In the genomic region with DNA sequence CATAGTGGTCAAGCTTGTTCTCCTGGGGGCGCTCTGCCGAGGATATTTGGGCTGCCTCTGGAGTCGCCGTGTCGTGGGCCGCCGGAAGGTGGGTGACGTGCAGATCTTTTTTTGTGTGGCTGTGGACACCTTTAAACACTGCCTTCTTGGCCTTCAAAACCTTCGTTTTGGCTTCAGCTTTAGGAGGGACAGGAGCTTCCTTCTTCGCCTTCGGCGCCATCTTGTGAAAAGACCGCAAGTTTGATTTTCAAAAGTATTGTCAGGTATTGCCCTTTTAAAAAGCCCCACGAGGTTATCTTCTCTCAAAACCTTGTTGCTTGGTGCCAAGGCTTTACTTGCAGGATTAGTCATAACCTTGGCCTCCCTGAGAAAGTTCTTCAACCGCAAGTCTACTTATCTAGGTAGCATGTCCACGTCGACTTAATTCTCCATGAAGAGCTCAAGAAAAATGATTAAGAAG, we compare ENCODE assay signal across 1 cellular context.
TF ChIP-seq lines count a peak whose summit lies in the region.

No MANE protein-coding gene starts in this region.

TF ChIP-seq in K562, 482 proteins besides CTCF, POLR2A, EP300 and RAD21 (continued from another document and continues in another):
- TF ChIP-seq, protein P1, sequence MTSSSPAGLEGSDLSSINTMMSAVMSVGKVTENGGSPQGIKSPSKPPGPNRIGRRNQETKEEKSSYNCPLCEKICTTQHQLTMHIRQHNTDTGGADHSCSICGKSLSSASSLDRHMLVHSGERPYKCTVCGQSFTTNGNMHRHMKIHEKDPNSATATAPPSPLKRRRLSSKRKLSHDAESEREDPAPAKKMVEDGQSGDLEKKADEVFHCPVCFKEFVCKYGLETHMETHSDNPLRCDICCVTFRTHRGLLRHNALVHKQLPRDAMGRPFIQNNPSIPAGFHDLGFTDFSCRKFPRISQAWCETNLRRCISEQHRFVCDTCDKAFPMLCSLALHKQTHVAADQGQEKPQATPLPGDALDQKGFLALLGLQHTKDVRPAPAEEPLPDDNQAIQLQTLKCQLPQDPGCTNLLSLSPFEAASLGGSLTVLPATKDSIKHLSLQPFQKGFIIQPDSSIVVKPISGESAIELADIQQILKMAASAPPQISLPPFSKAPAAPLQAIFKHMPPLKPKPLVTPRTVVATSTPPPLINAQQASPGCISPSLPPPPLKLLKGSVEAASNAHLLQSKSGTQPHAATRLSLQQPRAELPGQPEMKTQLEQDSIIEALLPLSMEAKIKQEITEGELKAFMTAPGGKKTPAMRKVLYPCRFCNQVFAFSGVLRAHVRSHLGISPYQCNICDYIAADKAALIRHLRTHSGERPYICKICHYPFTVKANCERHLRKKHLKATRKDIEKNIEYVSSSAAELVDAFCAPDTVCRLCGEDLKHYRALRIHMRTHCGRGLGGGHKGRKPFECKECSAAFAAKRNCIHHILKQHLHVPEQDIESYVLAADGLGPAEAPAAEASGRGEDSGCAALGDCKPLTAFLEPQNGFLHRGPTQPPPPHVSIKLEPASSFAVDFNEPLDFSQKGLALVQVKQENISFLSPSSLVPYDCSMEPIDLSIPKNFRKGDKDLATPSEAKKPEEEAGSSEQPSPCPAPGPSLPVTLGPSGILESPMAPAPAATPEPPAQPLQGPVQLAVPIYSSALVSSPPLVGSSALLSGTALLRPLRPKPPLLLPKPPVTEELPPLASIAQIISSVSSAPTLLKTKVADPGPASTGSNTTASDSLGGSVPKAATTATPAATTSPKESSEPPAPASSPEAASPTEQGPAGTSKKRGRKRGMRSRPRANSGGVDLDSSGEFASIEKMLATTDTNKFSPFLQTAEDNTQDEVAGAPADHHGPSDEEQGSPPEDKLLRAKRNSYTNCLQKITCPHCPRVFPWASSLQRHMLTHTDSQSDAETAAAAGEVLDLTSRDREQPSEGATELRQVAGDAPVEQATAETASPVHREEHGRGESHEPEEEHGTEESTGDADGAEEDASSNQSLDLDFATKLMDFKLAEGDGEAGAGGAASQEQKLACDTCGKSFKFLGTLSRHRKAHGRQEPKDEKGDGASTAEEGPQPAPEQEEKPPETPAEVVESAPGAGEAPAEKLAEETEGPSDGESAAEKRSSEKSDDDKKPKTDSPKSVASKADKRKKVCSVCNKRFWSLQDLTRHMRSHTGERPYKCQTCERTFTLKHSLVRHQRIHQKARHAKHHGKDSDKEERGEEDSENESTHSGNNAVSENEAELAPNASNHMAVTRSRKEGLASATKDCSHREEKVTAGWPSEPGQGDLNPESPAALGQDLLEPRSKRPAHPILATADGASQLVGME (CRISPR knock-in tag; IDR thresholded peaks at IDR 0.05) = no peak
- no peak for TF ChIP-seq EWSR1 (IDR thresholded peaks at IDR 0.05; ENCODE audit: borderline replicate concordance, low read depth, partially characterized antibody)
- TF ChIP-seq CCNT2 (IDR thresholded peaks at IDR 0.05; ENCODE audit: borderline replicate concordance, extremely low read depth, insufficient read length, low read depth, low read length) = no peak
- no peak for TF ChIP-seq ZNF408 (CRISPR knock-in tag; IDR thresholded peaks at IDR 0.05; ENCODE audit: low read depth)
- TF ChIP-seq SRSF3 (IDR thresholded peaks at IDR 0.05; ENCODE audit: insufficient read depth, low read length) = no peak
- no peak for TF ChIP-seq NR2C2 (CRISPR knock-in tag; IDR thresholded peaks at IDR 0.05)
- peak; percentile 71 for TF ChIP-seq NR2C2 (tag; IDR thresholded peaks at IDR 0.05)
- no peak for TF ChIP-seq NRF1 (conservative IDR thresholded peaks at IDR 0.05 in 1 of 2, IDR thresholded peaks at IDR 0.05 in 1 of 2)
- TF ChIP-seq, protein P2, sequence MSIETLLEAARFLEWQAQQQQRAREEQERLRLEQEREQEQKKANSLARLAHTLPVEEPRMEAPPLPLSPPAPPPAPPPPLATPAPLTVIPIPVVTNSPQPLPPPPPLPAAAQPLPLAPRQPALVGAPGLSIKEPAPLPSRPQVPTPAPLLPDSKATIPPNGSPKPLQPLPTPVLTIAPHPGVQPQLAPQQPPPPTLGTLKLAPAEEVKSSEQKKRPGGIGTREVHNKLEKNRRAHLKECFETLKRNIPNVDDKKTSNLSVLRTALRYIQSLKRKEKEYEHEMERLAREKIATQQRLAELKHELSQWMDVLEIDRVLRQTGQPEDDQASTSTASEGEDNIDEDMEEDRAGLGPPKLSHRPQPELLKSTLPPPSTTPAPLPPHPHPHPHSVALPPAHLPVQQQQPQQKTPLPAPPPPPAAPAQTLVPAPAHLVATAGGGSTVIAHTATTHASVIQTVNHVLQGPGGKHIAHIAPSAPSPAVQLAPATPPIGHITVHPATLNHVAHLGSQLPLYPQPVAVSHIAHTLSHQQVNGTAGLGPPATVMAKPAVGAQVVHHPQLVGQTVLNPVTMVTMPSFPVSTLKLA (conservative IDR thresholded peaks at IDR 0.05) = peak in 1 of 2 experiments; percentile 41; a peak in 1 of 4 replicates
- no peak for TF ChIP-seq ZNF134 (CRISPR knock-in tag; conservative IDR thresholded peaks at IDR 0.05)
- no peak for TF ChIP-seq HDGF (IDR thresholded peaks at IDR 0.05)
- TF ChIP-seq, protein P3, sequence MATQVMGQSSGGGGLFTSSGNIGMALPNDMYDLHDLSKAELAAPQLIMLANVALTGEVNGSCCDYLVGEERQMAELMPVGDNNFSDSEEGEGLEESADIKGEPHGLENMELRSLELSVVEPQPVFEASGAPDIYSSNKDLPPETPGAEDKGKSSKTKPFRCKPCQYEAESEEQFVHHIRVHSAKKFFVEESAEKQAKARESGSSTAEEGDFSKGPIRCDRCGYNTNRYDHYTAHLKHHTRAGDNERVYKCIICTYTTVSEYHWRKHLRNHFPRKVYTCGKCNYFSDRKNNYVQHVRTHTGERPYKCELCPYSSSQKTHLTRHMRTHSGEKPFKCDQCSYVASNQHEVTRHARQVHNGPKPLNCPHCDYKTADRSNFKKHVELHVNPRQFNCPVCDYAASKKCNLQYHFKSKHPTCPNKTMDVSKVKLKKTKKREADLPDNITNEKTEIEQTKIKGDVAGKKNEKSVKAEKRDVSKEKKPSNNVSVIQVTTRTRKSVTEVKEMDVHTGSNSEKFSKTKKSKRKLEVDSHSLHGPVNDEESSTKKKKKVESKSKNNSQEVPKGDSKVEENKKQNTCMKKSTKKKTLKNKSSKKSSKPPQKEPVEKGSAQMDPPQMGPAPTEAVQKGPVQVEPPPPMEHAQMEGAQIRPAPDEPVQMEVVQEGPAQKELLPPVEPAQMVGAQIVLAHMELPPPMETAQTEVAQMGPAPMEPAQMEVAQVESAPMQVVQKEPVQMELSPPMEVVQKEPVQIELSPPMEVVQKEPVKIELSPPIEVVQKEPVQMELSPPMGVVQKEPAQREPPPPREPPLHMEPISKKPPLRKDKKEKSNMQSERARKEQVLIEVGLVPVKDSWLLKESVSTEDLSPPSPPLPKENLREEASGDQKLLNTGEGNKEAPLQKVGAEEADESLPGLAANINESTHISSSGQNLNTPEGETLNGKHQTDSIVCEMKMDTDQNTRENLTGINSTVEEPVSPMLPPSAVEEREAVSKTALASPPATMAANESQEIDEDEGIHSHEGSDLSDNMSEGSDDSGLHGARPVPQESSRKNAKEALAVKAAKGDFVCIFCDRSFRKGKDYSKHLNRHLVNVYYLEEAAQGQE (CRISPR knock-in tag; IDR thresholded peaks at IDR 0.05; ENCODE audit: low read depth) = no peak
- peak; percentile 78; the same call in 1 of the 2 replicates for TF ChIP-seq ESRRA (IDR thresholded peaks at IDR 0.05; ENCODE audit: borderline replicate concordance, low read depth)
- TF ChIP-seq, protein P4, sequence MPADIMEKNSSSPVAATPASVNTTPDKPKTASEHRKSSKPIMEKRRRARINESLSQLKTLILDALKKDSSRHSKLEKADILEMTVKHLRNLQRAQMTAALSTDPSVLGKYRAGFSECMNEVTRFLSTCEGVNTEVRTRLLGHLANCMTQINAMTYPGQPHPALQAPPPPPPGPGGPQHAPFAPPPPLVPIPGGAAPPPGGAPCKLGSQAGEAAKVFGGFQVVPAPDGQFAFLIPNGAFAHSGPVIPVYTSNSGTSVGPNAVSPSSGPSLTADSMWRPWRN (IDR thresholded peaks at IDR 0.05; ENCODE audit: low read depth) = peak; percentile 69; the same call in 1 of the 2 replicates
- no peak for TF ChIP-seq ELF4 (CRISPR knock-in tag; IDR thresholded peaks at IDR 0.05)
- no peak for TF ChIP-seq NONO (IDR thresholded peaks at IDR 0.05; ENCODE audit: low read depth in 2 of 2, low read length in 1 of 2)
- TF ChIP-seq NFIC (IDR thresholded peaks at IDR 0.05) = peak; percentile 17; the same call in 1 of the 2 replicates
- TF ChIP-seq KLF16 (IDR thresholded peaks at IDR 0.05) = peak; percentile 76
- TF ChIP-seq, protein P5, sequence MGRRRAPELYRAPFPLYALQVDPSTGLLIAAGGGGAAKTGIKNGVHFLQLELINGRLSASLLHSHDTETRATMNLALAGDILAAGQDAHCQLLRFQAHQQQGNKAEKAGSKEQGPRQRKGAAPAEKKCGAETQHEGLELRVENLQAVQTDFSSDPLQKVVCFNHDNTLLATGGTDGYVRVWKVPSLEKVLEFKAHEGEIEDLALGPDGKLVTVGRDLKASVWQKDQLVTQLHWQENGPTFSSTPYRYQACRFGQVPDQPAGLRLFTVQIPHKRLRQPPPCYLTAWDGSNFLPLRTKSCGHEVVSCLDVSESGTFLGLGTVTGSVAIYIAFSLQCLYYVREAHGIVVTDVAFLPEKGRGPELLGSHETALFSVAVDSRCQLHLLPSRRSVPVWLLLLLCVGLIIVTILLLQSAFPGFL (CRISPR knock-in tag; IDR thresholded peaks at IDR 0.05) = no peak
- TF ChIP-seq, protein P6, sequence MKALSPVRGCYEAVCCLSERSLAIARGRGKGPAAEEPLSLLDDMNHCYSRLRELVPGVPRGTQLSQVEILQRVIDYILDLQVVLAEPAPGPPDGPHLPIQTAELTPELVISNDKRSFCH (CRISPR knock-in tag; IDR thresholded peaks at IDR 0.05) = no peak
- TF ChIP-seq, protein P6 (tag; IDR thresholded peaks at IDR 0.05) = peak; percentile 48; the same call in 1 of the 2 replicates
- TF ChIP-seq, protein P7, sequence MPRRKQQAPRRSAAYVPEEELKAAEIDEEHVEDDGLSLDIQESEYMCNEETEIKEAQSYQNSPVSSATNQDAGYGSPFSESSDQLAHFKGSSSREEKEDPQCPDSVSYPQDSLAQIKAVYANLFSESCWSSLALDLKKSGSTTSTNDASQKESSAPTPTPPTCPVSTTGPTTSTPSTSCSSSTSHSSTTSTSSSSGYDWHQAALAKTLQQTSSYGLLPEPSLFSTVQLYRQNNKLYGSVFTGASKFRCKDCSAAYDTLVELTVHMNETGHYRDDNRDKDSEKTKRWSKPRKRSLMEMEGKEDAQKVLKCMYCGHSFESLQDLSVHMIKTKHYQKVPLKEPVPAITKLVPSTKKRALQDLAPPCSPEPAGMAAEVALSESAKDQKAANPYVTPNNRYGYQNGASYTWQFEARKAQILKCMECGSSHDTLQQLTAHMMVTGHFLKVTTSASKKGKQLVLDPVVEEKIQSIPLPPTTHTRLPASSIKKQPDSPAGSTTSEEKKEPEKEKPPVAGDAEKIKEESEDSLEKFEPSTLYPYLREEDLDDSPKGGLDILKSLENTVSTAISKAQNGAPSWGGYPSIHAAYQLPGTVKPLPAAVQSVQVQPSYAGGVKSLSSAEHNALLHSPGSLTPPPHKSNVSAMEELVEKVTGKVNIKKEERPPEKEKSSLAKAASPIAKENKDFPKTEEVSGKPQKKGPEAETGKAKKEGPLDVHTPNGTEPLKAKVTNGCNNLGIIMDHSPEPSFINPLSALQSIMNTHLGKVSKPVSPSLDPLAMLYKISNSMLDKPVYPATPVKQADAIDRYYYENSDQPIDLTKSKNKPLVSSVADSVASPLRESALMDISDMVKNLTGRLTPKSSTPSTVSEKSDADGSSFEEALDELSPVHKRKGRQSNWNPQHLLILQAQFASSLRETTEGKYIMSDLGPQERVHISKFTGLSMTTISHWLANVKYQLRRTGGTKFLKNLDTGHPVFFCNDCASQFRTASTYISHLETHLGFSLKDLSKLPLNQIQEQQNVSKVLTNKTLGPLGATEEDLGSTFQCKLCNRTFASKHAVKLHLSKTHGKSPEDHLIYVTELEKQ (CRISPR knock-in tag; IDR thresholded peaks at IDR 0.05) = no peak
- no peak for TF ChIP-seq ZNF124 (CRISPR knock-in tag; IDR thresholded peaks at IDR 0.05)
- no peak for TF ChIP-seq SRSF7 (optimal IDR thresholded peaks at IDR 0.05; ENCODE audit: low read depth, low read length)
- no peak for TF ChIP-seq NFATC3 (IDR thresholded peaks at IDR 0.05)
- peak; percentile 48; the same call in 1 of the 2 replicates for TF ChIP-seq PML (IDR thresholded peaks at IDR 0.05; ENCODE audit: low read length)
- TF ChIP-seq CBFA2T3 (IDR thresholded peaks at IDR 0.05) = peak; percentile 87
- TF ChIP-seq GTF2E2 (tag; IDR thresholded peaks at IDR 0.05) = no peak
- TF ChIP-seq ERF (CRISPR knock-in tag; IDR thresholded peaks at IDR 0.05) = no peak
- TF ChIP-seq ASH1L (IDR thresholded peaks at IDR 0.05; ENCODE audit: borderline replicate concordance, low read depth, partially characterized antibody) = no peak
- peak; percentile 77; the same call in 1 of the 2 replicates for TF ChIP-seq ZNF584 (CRISPR knock-in tag; IDR thresholded peaks at IDR 0.05; ENCODE audit: low read depth)
- no peak for TF ChIP-seq SIRT6 (IDR thresholded peaks at IDR 0.05; ENCODE audit: low read depth, low read length)
- TF ChIP-seq SMARCE1 (IDR thresholded peaks at IDR 0.05) = peak; percentile 75
- TF ChIP-seq, protein P8, sequence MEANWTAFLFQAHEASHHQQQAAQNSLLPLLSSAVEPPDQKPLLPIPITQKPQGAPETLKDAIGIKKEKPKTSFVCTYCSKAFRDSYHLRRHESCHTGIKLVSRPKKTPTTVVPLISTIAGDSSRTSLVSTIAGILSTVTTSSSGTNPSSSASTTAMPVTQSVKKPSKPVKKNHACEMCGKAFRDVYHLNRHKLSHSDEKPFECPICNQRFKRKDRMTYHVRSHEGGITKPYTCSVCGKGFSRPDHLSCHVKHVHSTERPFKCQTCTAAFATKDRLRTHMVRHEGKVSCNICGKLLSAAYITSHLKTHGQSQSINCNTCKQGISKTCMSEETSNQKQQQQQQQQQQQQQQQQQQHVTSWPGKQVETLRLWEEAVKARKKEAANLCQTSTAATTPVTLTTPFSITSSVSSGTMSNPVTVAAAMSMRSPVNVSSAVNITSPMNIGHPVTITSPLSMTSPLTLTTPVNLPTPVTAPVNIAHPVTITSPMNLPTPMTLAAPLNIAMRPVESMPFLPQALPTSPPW (CRISPR knock-in tag; IDR thresholded peaks at IDR 0.05) = peak; percentile 47; the same call in 1 of the 2 replicates
- TF ChIP-seq, protein P9, sequence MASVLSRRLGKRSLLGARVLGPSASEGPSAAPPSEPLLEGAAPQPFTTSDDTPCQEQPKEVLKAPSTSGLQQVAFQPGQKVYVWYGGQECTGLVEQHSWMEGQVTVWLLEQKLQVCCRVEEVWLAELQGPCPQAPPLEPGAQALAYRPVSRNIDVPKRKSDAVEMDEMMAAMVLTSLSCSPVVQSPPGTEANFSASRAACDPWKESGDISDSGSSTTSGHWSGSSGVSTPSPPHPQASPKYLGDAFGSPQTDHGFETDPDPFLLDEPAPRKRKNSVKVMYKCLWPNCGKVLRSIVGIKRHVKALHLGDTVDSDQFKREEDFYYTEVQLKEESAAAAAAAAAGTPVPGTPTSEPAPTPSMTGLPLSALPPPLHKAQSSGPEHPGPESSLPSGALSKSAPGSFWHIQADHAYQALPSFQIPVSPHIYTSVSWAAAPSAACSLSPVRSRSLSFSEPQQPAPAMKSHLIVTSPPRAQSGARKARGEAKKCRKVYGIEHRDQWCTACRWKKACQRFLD (CRISPR knock-in tag; IDR thresholded peaks at IDR 0.05) = no peak
- no peak for TF ChIP-seq KDM4B (IDR thresholded peaks at IDR 0.05; ENCODE audit: borderline replicate concordance in 2 of 2, low read depth in 1 of 2)
